In genomic region chr17:75125984-75126383, GRCh38 we compare ENCODE assay signal across 1 cellular context.
TF ChIP-seq lines count a peak whose summit lies in the region.

No MANE protein-coding gene starts in this region.

TF ChIP-seq in IMR-90, 13 proteins besides CTCF, POLR2A, EP300 and RAD21:
- TF ChIP-seq SMC3 (IDR thresholded peaks at IDR 0.05; ENCODE audit: low read depth, low read length), result no peak
- TF ChIP-seq MAZ (IDR thresholded peaks at IDR 0.05; ENCODE audit: borderline replicate concordance, low read depth, low read length), result no peak
- TF ChIP-seq CHD1 (IDR thresholded peaks at IDR 0.05; ENCODE audit: low read depth, low read length), result no peak
- TF ChIP-seq CEBPB (IDR thresholded peaks at IDR 0.05; ENCODE audit: low read depth, low read length), result no peak
- no peak for TF ChIP-seq MXI1 (IDR thresholded peaks at IDR 0.05; ENCODE audit: borderline replicate concordance, low read depth, low read length)
- no peak for TF ChIP-seq BHLHE40 (IDR thresholded peaks at IDR 0.05; ENCODE audit: low read depth, low read length)
- no peak for TF ChIP-seq FOS (IDR thresholded peaks at IDR 0.05; ENCODE audit: low read depth, low read length)
- no peak for TF ChIP-seq RFX5 (IDR thresholded peaks at IDR 0.05; ENCODE audit: low read depth, low read length)
- TF ChIP-seq, protein P1, sequence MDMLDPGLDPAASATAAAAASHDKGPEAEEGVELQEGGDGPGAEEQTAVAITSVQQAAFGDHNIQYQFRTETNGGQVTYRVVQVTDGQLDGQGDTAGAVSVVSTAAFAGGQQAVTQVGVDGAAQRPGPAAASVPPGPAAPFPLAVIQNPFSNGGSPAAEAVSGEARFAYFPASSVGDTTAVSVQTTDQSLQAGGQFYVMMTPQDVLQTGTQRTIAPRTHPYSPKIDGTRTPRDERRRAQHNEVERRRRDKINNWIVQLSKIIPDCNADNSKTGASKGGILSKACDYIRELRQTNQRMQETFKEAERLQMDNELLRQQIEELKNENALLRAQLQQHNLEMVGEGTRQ (IDR thresholded peaks at IDR 0.05; ENCODE audit: low read depth, low read length), result no peak
- TF ChIP-seq ELK1 (IDR thresholded peaks at IDR 0.05; ENCODE audit: borderline replicate concordance, low read depth, low read length), result no peak
- no peak for TF ChIP-seq RCOR1 (IDR thresholded peaks at IDR 0.05; ENCODE audit: insufficient replicate concordance, low read length)
- TF ChIP-seq MAFK (IDR thresholded peaks at IDR 0.05; ENCODE audit: low read depth, low read length), result no peak
- TF ChIP-seq NFE2L2 (IDR thresholded peaks at IDR 0.05; ENCODE audit: low read depth, low read length), result no peak
TF ChIP-seq in IMR-90: peak in this region for 0.
